Comparison of ENCODE assay signal across 1 cellular context in genomic region chr4:10299601-10300000, GRCh38.
TF ChIP-seq lines count a peak whose summit lies in the region.

No MANE protein-coding gene starts in this region.

TF ChIP-seq in H1, 55 proteins besides CTCF, POLR2A, EP300 and RAD21 (continued from another document):
- no peak for TF ChIP-seq ATF3 (IDR thresholded peaks at IDR 0.05; ENCODE audit: insufficient read depth, low read depth, low read length)
- TF ChIP-seq BRCA1 (IDR thresholded peaks at IDR 0.05; ENCODE audit: low read depth, low read length), result no peak
TF ChIP-seq in H1: peak in this region for 0.
